ENCODE assay signal across 23 cellular contexts in the genomic region with DNA sequence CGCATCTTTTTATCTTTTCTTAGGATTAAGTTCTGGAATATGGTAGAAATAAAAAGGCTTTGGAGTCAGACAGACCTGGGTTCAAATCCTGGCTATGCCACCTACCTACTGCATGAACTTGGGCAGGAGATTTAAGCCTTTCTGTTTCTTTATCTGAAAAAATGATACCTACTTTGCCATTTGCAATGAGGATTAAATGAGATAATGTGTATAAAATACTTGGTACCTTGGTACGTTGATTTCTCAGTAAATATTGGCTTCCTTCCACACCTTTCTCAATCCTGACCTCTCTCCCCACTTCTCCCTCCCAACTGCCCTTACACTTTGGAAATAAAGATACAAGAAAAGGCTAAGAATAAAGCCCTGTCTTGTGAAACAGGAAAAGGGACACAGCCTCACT.
"Had no signal": no experiment of that assay in that cellular context is flagged by ENCODE, and none has a peak within 500 bp of the region (broad histone marks: within the 10 kb centered on the region; RNA-seq: fewer than 3 reads in every experiment).

No MANE protein-coding gene starts in this region.

- H3K27me3 Mint-ChIP-seq: activated naive CD8-positive, alpha-beta T cell treated with anti-CD3 and anti-CD28 coated beads, Interleukin-2, amount 10 ng/mL, durations not matched to agents 7 days and 5 days had no signal

- H3K4me1 ChIP-seq: adrenal gland, colonic mucosa, Peyer's patch had no signal

- H3K9me2 ChIP-seq: SK-N-SH had no signal

- H3K9me3 Mint-ChIP-seq: T-helper 1 cell treated with Interleukin-12 subunit alpha and Interleukin-12 subunit beta and Interleukin-4 antibody, amounts not matched to agents 30 μg/mL and 1 μg/mL, for 36 hours had no signal

- ATAC-seq: activated CD4-positive, CD25-positive, alpha-beta regulatory T cell treated with anti-CD3 and anti-CD28 coated beads, Interleukin-2, amount 50 U/mL, for 24 hours; activated CD8-positive, alpha-beta T cell treated with anti-CD3 and anti-CD28 coated beads, Interleukin-2, amount 10 ng/mL, durations not matched to agents 7 days and 5 days had no signal

- H3K9me3 ChIP-seq: adrenal gland, colonic mucosa, MG63, Peyer's patch, SJCRH30, SK-N-SH had no signal

- H3K27me3 ChIP-seq: colonic mucosa, MG63, Peyer's patch, SJCRH30 had no signal

- DNase-seq: activated CD4-positive, alpha-beta T cell treated with anti-CD3 and anti-CD28 coated beads for 48 hours; activated CD4-positive, alpha-beta T cell treated with anti-CD3 and anti-CD28 coated beads, Interleukin-2, amount 50 U/mL, for 4 hours; activated CD8-positive, alpha-beta memory T cell treated with anti-CD3 and anti-CD28 coated beads, Interleukin-2, amount 50 U/mL, for 48 hours; activated CD8-positive, alpha-beta T cell treated with anti-CD3 and anti-CD28 coated beads, Interleukin-2, amount 10 ng/mL, durations not matched to agents 7 days and 5 days; activated naive CD4-positive, alpha-beta T cell treated with anti-CD3 and anti-CD28 coated beads, Interleukin-2, amount 50 U/mL, for 16 hours; activated naive CD8-positive, alpha-beta T cell treated with anti-CD3 and anti-CD28 coated beads, Interleukin-2, amount 10 ng/mL, durations not matched to agents 7 days and 5 days; activated T-cell treated with anti-CD3 and anti-CD28 coated beads, Interleukin-2, amount 50 U/mL, for 1 hour; adrenal gland; anterior cingulate cortex; caudate nucleus; colonic mucosa; MG63; NCI-H1694; NCI-H2107; NCI-H2171 treated with DMSO at 0.1 percent for 48 hours; NCI-H510A; Peyer's patch; Right ventricle myocardium superior; SK-N-SH had no signal

- H3K9ac ChIP-seq: SK-N-SH had no signal

- H3K4me1 Mint-ChIP-seq: activated naive CD8-positive, alpha-beta T cell treated with anti-CD3 and anti-CD28 coated beads, Interleukin-2, amount 10 ng/mL, durations not matched to agents 7 days and 5 days had no signal

- H3K4me2 ChIP-seq: SK-N-SH had no signal

- H3K27ac Mint-ChIP-seq: activated CD8-positive, alpha-beta T cell treated with anti-CD3 and anti-CD28 coated beads, Interleukin-2, amount 10 ng/mL, durations not matched to agents 7 days and 5 days; activated naive CD8-positive, alpha-beta T cell treated with anti-CD3 and anti-CD28 coated beads, Interleukin-2, amount 10 ng/mL, durations not matched to agents 7 days and 5 days; T-helper 1 cell treated with Interleukin-12 subunit alpha and Interleukin-12 subunit beta and Interleukin-4 antibody, amounts not matched to agents 30 μg/mL and 1 μg/mL, for 36 hours had no signal

- H3K4me3 ChIP-seq: adrenal gland, colonic mucosa, MG63, Peyer's patch, SJCRH30 had no signal

- H3K4me3 Mint-ChIP-seq: activated CD8-positive, alpha-beta T cell treated with anti-CD3 and anti-CD28 coated beads, Interleukin-2, amount 10 ng/mL, durations not matched to agents 7 days and 5 days; activated naive CD8-positive, alpha-beta T cell treated with anti-CD3 and anti-CD28 coated beads, Interleukin-2, amount 10 ng/mL, durations not matched to agents 7 days and 5 days; T-helper 1 cell treated with Interleukin-12 subunit alpha and Interleukin-12 subunit beta and Interleukin-4 antibody, amounts not matched to agents 30 μg/mL and 1 μg/mL, for 36 hours had no signal

- H3K36me3 ChIP-seq: adrenal gland, colonic mucosa, MG63, Peyer's patch, SJCRH30 had no signal

- H3K27ac ChIP-seq: adrenal gland, colonic mucosa, Peyer's patch, RWPE1, SJCRH30 had no signal

- H3K36me3 Mint-ChIP-seq: activated naive CD8-positive, alpha-beta T cell treated with anti-CD3 and anti-CD28 coated beads, Interleukin-2, amount 10 ng/mL, durations not matched to agents 7 days and 5 days had no signal
